ENCODE assay signal across 8 cellular contexts in genomic region chr7:127252380-127252718, GRCh38. TPM values are rescaled to one million over a fixed set of nuclear protein-coding genes. Genes with fewer than 3 reads are reported as not detected.
DNase-seq lines count a peak whose midpoint lies in the region; ATAC-seq and TF ChIP-seq lines count a peak whose summit lies in the region.

No MANE protein-coding gene starts in this region.

- no peak overlapping the region for H3K9ac ChIP-seq in BLaER1

- ATAC-seq in naive thymus-derived CD8-positive, alpha-beta T cell: no peak
- no peak for ATAC-seq in GM21825 (IDR thresholded peaks at IDR 0.05; ENCODE audit: unreplicated experiment)
- ATAC-seq in HG02678 (IDR thresholded peaks at IDR 0.05; ENCODE audit: unreplicated experiment): no peak

- H3K27ac ChIP-seq in BLaER1 (no peak overlapping the region), coronary artery (no peak overlapping the region)

- peaks cover 39 to 87% (median 70%) of the 10 kb centered on the region in 5 donors for H3K27me3 Mint-ChIP-seq in naive thymus-derived CD8-positive, alpha-beta T cell

- H3K9me3 ChIP-seq in BLaER1 (no peaks in the 10 kb centered on the region), MG63 (no peaks in the 10 kb centered on the region)

- H3K4me2 ChIP-seq in BLaER1: peak overlapping the region; percentile 99

- H4K20me1 ChIP-seq in BLaER1: peaks cover 23% of the 10 kb centered on the region

- POLR2A ChIA-PET in naive thymus-derived CD8-positive, alpha-beta T cell (lab: Charles Lee): interaction anchor here (1.0 kb wide), 1 partner anchor 334 kb away, joined by 3 read pairs; no protein-coding TSS in a partner anchor

- no peaks in the 10 kb centered on the region for H3K36me3 Mint-ChIP-seq in naive thymus-derived CD8-positive, alpha-beta T cell

- peaks cover 5 to 24% (median 18%) of the 10 kb centered on the region in 4 donors for H3K4me1 Mint-ChIP-seq in naive thymus-derived CD8-positive, alpha-beta T cell

- peaks cover 25% of the 10 kb centered on the region for H3K4me1 ChIP-seq in BLaER1

- TF ChIP-seq CTCF in coronary artery (IDR thresholded peaks at IDR 0.05): no peak

- H3K4me3 ChIP-seq in BLaER1 (peak overlapping the region; percentile 78), MG63 (peak overlapping the region; percentile 51; the same call in 1 of the 2 replicates), coronary artery (peak overlapping the region; percentile 84)

- peak overlapping the region; percentile 75 to 91 (median 84) for H3K4me3 Mint-ChIP-seq in naive thymus-derived CD8-positive, alpha-beta T cell

- peaks cover 57% of the 10 kb centered on the region for H3K27me3 ChIP-seq in BLaER1
- H3K27me3 ChIP-seq in MG63: peaks cover 47% of the 10 kb centered on the region

- no peaks in the 10 kb centered on the region for H3K36me3 ChIP-seq in BLaER1
- no peaks in the 10 kb centered on the region for H3K36me3 ChIP-seq in MG63

- no peaks in the 10 kb centered on the region for H3K9me3 Mint-ChIP-seq in naive thymus-derived CD8-positive, alpha-beta T cell

- DNase-seq in MG63: no peak
- DNase-seq in coronary artery (ENCODE audit: low spot score): no peak
- no peak for DNase-seq in naive thymus-derived CD8-positive, alpha-beta T cell
- DNase-seq in stimulated activated CD4-positive, alpha-beta T cell treated with anti-CD3 and anti-CD28 coated beads, Interleukin-12 subunit alpha, Interleukin-12 subunit beta, amount 100 ng/mL, for 4 hours: no peak
- no peak for DNase-seq in A172 (ENCODE audit: low spot score)

- no peak overlapping the region for H3K27ac Mint-ChIP-seq in naive thymus-derived CD8-positive, alpha-beta T cell

RNA-seq across cellular contexts. Expression of gene GRM8, which starts 0.4 kb away (rescaled TPM):
- not detected in 2 replicates for total RNA-seq in MG63 (2014; rRNA removed; shearing (Covaris generic); ENCODE audit: low replicate concordance)
- total RNA-seq in naive thymus-derived CD8-positive, alpha-beta T cell: not detected
- not detected for polyA plus RNA-seq in naive thymus-derived CD8-positive, alpha-beta T cell
- not detected in 2 replicates for total RNA-seq in A172 (2014; rRNA removed; shearing (Covaris generic))
